Comparison of ENCODE assay signal across 1 cellular context in the genomic region with DNA sequence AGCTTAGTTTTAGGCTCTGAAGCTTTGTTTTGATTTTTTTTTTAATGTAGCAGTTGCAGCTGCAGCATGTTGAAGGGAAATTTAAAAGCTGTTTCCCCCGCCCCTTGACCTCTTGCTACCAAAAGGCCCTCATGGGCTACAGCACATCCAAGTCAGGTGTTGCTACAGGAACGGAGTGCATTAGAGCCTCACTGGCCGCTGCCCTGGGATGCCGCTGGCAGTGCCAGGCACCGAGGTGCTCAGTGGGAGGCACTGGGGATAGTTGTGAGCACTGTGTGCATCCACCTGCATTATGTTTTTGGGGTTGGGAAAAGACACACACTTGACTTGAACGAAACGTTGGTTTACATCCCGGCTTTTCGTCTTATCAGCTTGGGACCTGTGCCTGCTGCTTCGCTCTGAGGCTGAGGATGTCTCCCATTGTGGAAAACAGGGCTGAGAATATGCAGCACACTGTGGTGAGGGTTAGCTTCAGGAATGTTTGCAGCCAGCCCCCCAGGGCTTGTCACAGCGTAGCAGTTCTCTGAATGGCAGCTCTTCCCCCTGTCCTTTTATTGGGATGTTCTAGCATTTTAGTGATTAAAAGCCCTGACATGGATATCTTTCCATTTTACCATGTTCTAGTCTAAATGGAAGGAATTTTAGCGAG.
TF ChIP-seq lines count a peak whose summit lies in the region.

No MANE protein-coding gene starts in this region.

TF ChIP-seq in SK-N-SH, 30 proteins besides CTCF, POLR2A, EP300 and RAD21:
- TF ChIP-seq RXRA (IDR thresholded peaks at IDR 0.05; ENCODE audit: borderline replicate concordance, low read depth): no peak
- TF ChIP-seq TAF1 (IDR thresholded peaks at IDR 0.05; ENCODE audit: borderline replicate concordance, low read depth, low read length): no peak
- no peak for TF ChIP-seq ELF1 (IDR thresholded peaks at IDR 0.05)
- TF ChIP-seq CHD2 (IDR thresholded peaks at IDR 0.05; ENCODE audit: low read length, partially characterized antibody): no peak
- TF ChIP-seq FOSL2 (IDR thresholded peaks at IDR 0.05; ENCODE audit: borderline replicate concordance, low read depth): no peak
- TF ChIP-seq, protein P1, sequence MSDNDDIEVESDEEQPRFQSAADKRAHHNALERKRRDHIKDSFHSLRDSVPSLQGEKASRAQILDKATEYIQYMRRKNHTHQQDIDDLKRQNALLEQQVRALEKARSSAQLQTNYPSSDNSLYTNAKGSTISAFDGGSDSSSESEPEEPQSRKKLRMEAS (IDR thresholded peaks at IDR 0.05; ENCODE audit: low read depth): no peak
- TF ChIP-seq RCOR1 (IDR thresholded peaks at IDR 0.05; ENCODE audit: low read length): no peak
- TF ChIP-seq SMC3 (IDR thresholded peaks at IDR 0.05; ENCODE audit: low read depth, low read length): no peak
- no peak for TF ChIP-seq TEAD4 (IDR thresholded peaks at IDR 0.05; ENCODE audit: borderline replicate concordance, insufficient read depth)
- TF ChIP-seq MEF2A (IDR thresholded peaks at IDR 0.05; ENCODE audit: borderline replicate concordance, low read depth): no peak
- TF ChIP-seq YY1 (IDR thresholded peaks at IDR 0.05; ENCODE audit: low read depth): no peak
- TF ChIP-seq POLR2AphosphoS5 (IDR thresholded peaks at IDR 0.05; ENCODE audit: low read depth, low read length): no peak
- TF ChIP-seq, protein P2, sequence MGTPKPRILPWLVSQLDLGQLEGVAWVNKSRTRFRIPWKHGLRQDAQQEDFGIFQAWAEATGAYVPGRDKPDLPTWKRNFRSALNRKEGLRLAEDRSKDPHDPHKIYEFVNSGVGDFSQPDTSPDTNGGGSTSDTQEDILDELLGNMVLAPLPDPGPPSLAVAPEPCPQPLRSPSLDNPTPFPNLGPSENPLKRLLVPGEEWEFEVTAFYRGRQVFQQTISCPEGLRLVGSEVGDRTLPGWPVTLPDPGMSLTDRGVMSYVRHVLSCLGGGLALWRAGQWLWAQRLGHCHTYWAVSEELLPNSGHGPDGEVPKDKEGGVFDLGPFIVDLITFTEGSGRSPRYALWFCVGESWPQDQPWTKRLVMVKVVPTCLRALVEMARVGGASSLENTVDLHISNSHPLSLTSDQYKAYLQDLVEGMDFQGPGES (IDR thresholded peaks at IDR 0.05; ENCODE audit: low read depth, low read length): no peak
- TF ChIP-seq EZH2phosphoT487 (IDR thresholded peaks at IDR 0.05; ENCODE audit: borderline replicate concordance, low read depth): no peak
